In the genomic region with DNA sequence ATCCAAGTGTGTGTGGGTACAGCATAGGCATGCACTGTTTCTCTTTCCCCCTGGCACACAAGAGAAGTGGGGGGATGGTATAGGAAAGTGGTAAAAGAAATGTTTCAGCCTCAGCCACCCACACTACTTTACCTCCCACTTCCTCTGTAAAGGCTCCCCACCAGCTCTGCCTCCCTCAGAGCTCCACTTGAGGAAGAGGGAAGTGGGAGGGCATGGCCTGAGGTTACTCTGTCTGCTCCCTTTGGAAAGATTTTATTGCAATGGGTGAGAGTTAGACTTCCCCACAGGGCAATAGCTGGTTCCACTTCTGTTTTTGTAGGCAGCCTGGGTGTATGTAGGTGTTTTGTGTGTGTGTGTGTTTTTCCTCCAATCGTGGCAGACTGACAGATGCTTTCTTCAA, we compare ENCODE assay signal across 8 cellular contexts.
DNase-seq lines count a peak whose midpoint lies in the region; ATAC-seq lines count a peak whose summit lies in the region.
"Had no signal": no experiment of that assay in that cellular context is flagged by ENCODE, and none has a peak within 500 bp of the region (broad histone marks: within the 10 kb centered on the region; RNA-seq: fewer than 3 reads in every experiment).

No MANE protein-coding gene starts in this region.

- no peaks in the 10 kb centered on the region for H3K27me3 Mint-ChIP-seq in activated T-helper 1 cell treated with anti-CD3 and anti-CD28 coated beads, Interleukin-12 subunit alpha, Interleukin-12 subunit beta, Interleukin-2, Interleukin-4 antibody, amounts not matched to agents 30 ng/mL and 10 ng/mL and 1 ng/mL, durations not matched to agents 14 hours and 24 hours and 36 hours (ENCODE audit: insufficient read depth)
- H3K27me3 Mint-ChIP-seq in stimulated activated naive CD8-positive, alpha-beta T cell treated with anti-CD3 and anti-CD28 coated beads, Interleukin-15, amount 100 ng/mL, for 72 hours, result no peaks in the 10 kb centered on the region

- no peak overlapping the region for H3K4me3 Mint-ChIP-seq in activated T-helper 1 cell treated with anti-CD3 and anti-CD28 coated beads, Interleukin-12 subunit alpha, Interleukin-12 subunit beta, Interleukin-2, Interleukin-4 antibody, amounts not matched to agents 30 ng/mL and 10 ng/mL and 1 ng/mL, durations not matched to agents 14 hours and 24 hours and 36 hours
- H3K4me3 Mint-ChIP-seq in stimulated activated naive CD8-positive, alpha-beta T cell treated with anti-CD3 and anti-CD28 coated beads, Interleukin-15, amount 100 ng/mL, for 72 hours, result no peak overlapping the region
- H3K4me3 Mint-ChIP-seq: WTC11 had no signal

- no peaks in the 10 kb centered on the region for H3K4me1 ChIP-seq in mesendoderm (ENCODE audit: control insufficient read depth, low read depth, low read length)

- H3K4me2 ChIP-seq in mesendoderm (ENCODE audit: low read length), result no peak overlapping the region

- H3K27ac ChIP-seq in mesendoderm (ENCODE audit: low read depth, low read length), result no peak overlapping the region

- peak overlapping the region; percentile 25 for H3K27ac Mint-ChIP-seq in activated T-helper 1 cell treated with anti-CD3 and anti-CD28 coated beads, Interleukin-12 subunit alpha, Interleukin-12 subunit beta, Interleukin-2, Interleukin-4 antibody, amounts not matched to agents 30 ng/mL and 10 ng/mL and 1 ng/mL, durations not matched to agents 14 hours and 24 hours and 36 hours
- peak overlapping the region in 1 of 2 donors; percentile 74 for H3K27ac Mint-ChIP-seq in stimulated activated naive CD8-positive, alpha-beta T cell treated with anti-CD3 and anti-CD28 coated beads, Interleukin-15, amount 100 ng/mL, for 72 hours

- no peak overlapping the region for H3K4ac ChIP-seq in mesendoderm (ENCODE audit: low read depth, low read length)

- H3K56ac ChIP-seq in mesendoderm (ENCODE audit: low read length), result no peak overlapping the region

- H3K4me1 Mint-ChIP-seq in activated T-helper 1 cell treated with anti-CD3 and anti-CD28 coated beads, Interleukin-12 subunit alpha, Interleukin-12 subunit beta, Interleukin-2, Interleukin-4 antibody, amounts not matched to agents 30 ng/mL and 10 ng/mL and 1 ng/mL, durations not matched to agents 14 hours and 24 hours and 36 hours (ENCODE audit: low read depth), result peaks cover 17% of the 10 kb centered on the region
- peaks cover 20% of the 10 kb centered on the region for H3K4me1 Mint-ChIP-seq in stimulated activated naive CD8-positive, alpha-beta T cell treated with anti-CD3 and anti-CD28 coated beads, Interleukin-15, amount 100 ng/mL, for 72 hours

- no peak overlapping the region for H3K18ac ChIP-seq in mesendoderm (ENCODE audit: low read length)

- peaks cover 10% of the 10 kb centered on the region for H3K36me3 Mint-ChIP-seq in activated T-helper 1 cell treated with anti-CD3 and anti-CD28 coated beads, Interleukin-12 subunit alpha, Interleukin-12 subunit beta, Interleukin-2, Interleukin-4 antibody, amounts not matched to agents 30 ng/mL and 10 ng/mL and 1 ng/mL, durations not matched to agents 14 hours and 24 hours and 36 hours (ENCODE audit: low read depth)
- H3K36me3 Mint-ChIP-seq: WTC11 had no signal

- H3K79me1 ChIP-seq in mesendoderm (ENCODE audit: low read length), result no peaks in the 10 kb centered on the region

- intact Hi-C loops in activated T-helper 1 cell treated with anti-CD3 and anti-CD28 coated beads, Interleukin-12 subunit alpha, Interleukin-12 subunit beta, Interleukin-2, Interleukin-4 antibody, amounts not matched to agents 30 ng/mL and 10 ng/mL and 1 ng/mL, durations not matched to agents 14 hours and 24 hours and 36 hours (cut with micrococcal nuclease), result no loop called here
- intact Hi-C loops in posterior cingulate gyrus (cut with DNase I), result no loop called here

- H2BK15ac ChIP-seq in mesendoderm (replicated peaks; ENCODE audit: low read depth), result no peak overlapping the region

- H2AK5ac ChIP-seq in mesendoderm (ENCODE audit: low read length), result no peak overlapping the region

- H3K27me3 ChIP-seq in mesendoderm (ENCODE audit: insufficient read depth, low read length, poor library complexity), result no peaks in the 10 kb centered on the region

- H4K5ac ChIP-seq in mesendoderm (ENCODE audit: low read length), result no peak overlapping the region

- no peak overlapping the region for H3K9ac ChIP-seq in mesendoderm (ENCODE audit: low read length)

- no peak overlapping the region for H3K4me3 ChIP-seq in mesendoderm (ENCODE audit: low read length)

- no CpG with 5 or more reads among the region's 1 CpG for WGBS in mesendoderm (ENCODE audit: extremely low coverage, insufficient coverage, low lambda C conversion rate)

- H2BK120ac ChIP-seq in mesendoderm (ENCODE audit: low read depth, low read length), result no peak overlapping the region

- no peaks in the 10 kb centered on the region for H3K9me3 Mint-ChIP-seq in activated T-helper 1 cell treated with anti-CD3 and anti-CD28 coated beads, Interleukin-12 subunit alpha, Interleukin-12 subunit beta, Interleukin-2, Interleukin-4 antibody, amounts not matched to agents 30 ng/mL and 10 ng/mL and 1 ng/mL, durations not matched to agents 14 hours and 24 hours and 36 hours
- H3K9me3 Mint-ChIP-seq in stimulated activated naive CD8-positive, alpha-beta T cell treated with anti-CD3 and anti-CD28 coated beads, Interleukin-15, amount 100 ng/mL, for 72 hours, result no peaks in the 10 kb centered on the region
- H3K9me3 Mint-ChIP-seq: WTC11 had no signal

- no peaks in the 10 kb centered on the region for H3K36me3 ChIP-seq in mesendoderm (ENCODE audit: control insufficient read depth, insufficient read depth, low read length)

- H3K23ac ChIP-seq in mesendoderm (ENCODE audit: low read length), result no peak overlapping the region

- ATAC-seq in GM19043 (IDR thresholded peaks at IDR 0.05; ENCODE audit: low read depth, unreplicated experiment), result peak; percentile 49
- ATAC-seq in HG03108 (IDR thresholded peaks at IDR 0.05; ENCODE audit: unreplicated experiment), result peak; percentile 50
- ATAC-seq in stimulated activated naive CD8-positive, alpha-beta T cell treated with anti-CD3 and anti-CD28 coated beads, Interleukin-15, amount 100 ng/mL, for 72 hours, result peak; percentile 31
- no peak for ATAC-seq in HG03159 (IDR thresholded peaks at IDR 0.05; ENCODE audit: unreplicated experiment)

- DNase-seq in activated T-helper 1 cell treated with anti-CD3 and anti-CD28 coated beads, Interleukin-12 subunit alpha, Interleukin-12 subunit beta, Interleukin-2, Interleukin-4 antibody, amounts not matched to agents 30 ng/mL and 10 ng/mL and 1 ng/mL, durations not matched to agents 14 hours and 24 hours and 36 hours (ENCODE audit: low spot score), result no peak
- no peak for DNase-seq in stimulated activated naive CD8-positive, alpha-beta T cell treated with anti-CD3 and anti-CD28 coated beads, Interleukin-15, amount 100 ng/mL, for 72 hours
- DNase-seq in mesendoderm (no peak), posterior cingulate gyrus (no peak)

- no peaks in the 10 kb centered on the region for H3K79me2 ChIP-seq in mesendoderm (ENCODE audit: control insufficient read depth, insufficient read depth, low read length)

- no peak overlapping the region for H2BK5ac ChIP-seq in mesendoderm (ENCODE audit: low read length)

- no peak overlapping the region for H4K8ac ChIP-seq in mesendoderm (ENCODE audit: low read depth, low read length)
